In genomic region chr2:199602271-199602895, GRCh38 we compare ENCODE assay signal across 10 cellular contexts.
A peak's percentile ranks its signal among the peaks of the same experiment; 100 is the strongest.
DNase-seq lines count a peak whose midpoint lies in the region; ATAC-seq, FAIRE-seq and TF ChIP-seq lines count a peak whose summit lies in the region.
"Had no signal": no experiment of that assay in that cellular context is flagged by ENCODE, and none has a peak within 500 bp of the region (broad histone marks: within the 10 kb centered on the region; RNA-seq: fewer than 3 reads in every experiment).

No MANE protein-coding gene starts in this region.

- H3K4me1 ChIP-seq in mammary epithelial cell (ENCODE audit: insufficient read depth, low read length) (no peaks in the 10 kb centered on the region), H1 (replicated peaks in 1 of 4; ENCODE audit: control insufficient read depth in 3 of 4, insufficient read depth in 4 of 4, low read length in 3 of 4) (peaks cover 0 to 5% (median 0%) of the 10 kb centered on the region in 4 experiments; a peak in 1 of 7 replicates), PC-9 (replicated peaks; ENCODE audit: insufficient read depth) (no peaks in the 10 kb centered on the region)
- H3K4me1 ChIP-seq: uterus had no signal

- 71% methylated on average over 4 of the region's 6 CpGs for WGBS in mammary epithelial cell (ENCODE audit: low coverage, missing lambda C conversion rate)
- WGBS in H1 (ENCODE audit: extremely low coverage in 1 of 2, insufficient coverage in 1 of 2, insufficient read length in 1 of 2, insufficient replicate concordance in 2 of 2, low coverage in 1 of 2, low lambda C conversion rate in 2 of 2, missing lambda C conversion rate in 1 of 2), 2 experiments, result 45% methylated on average over 6 of the region's 6 CpGs; no CpG with 5 or more reads in 1 of the 2 experiments

- H2BK12ac ChIP-seq in H1 (ENCODE audit: low read depth, low read length), result no peak overlapping the region

- H2AFZ ChIP-seq in mammary epithelial cell (ENCODE audit: low read depth, low read length), result no peak overlapping the region
- H2AFZ ChIP-seq in H1 (ENCODE audit: low read length), result peak overlapping the region; percentile 89; the same call in 1 of the 2 replicates
- H2AFZ ChIP-seq in PC-9, result no peak overlapping the region

- dilution Hi-C loops in mammary epithelial cell (cut with HindIII; ENCODE audit: low sequenced_read_pairs), result no loop called here

- no peak overlapping the region for H2BK15ac ChIP-seq in H1 (ENCODE audit: low read length)

- TF ChIP-seq CTCF in mammary epithelial cell (conservative IDR thresholded peaks at IDR 0.05 in 1 of 2, IDR thresholded peaks at IDR 0.05 in 1 of 2; ENCODE audit: extremely low read depth in 1 of 2, insufficient read depth in 1 of 2, low read depth in 1 of 2, low read length in 2 of 2) (no peak), H1 (IDR thresholded peaks at IDR 0.05; ENCODE audit: control extremely low read depth in 1 of 3, insufficient read depth in 1 of 3, low read depth in 1 of 3, low read length in 3 of 3) (peak; percentile 9 to 56 (median 55)), PC-9 (conservative IDR thresholded peaks at IDR 0.05) (no peak)

- no peak overlapping the region for H2AK5ac ChIP-seq in H1 (ENCODE audit: low read depth, low read length)

- in situ Hi-C loops in T47D (cut with HindIII; ENCODE audit: low pct_unique_long_range_greater_than_20kb, low sequenced_read_pairs), result no loop called here
- in situ Hi-C loops in mammary epithelial cell (cut with MboI; ENCODE audit: low sequenced_read_pairs in 2 of 2), result no loop called here

- H4K20me1 ChIP-seq in mammary epithelial cell (ENCODE audit: insufficient read depth, low read length) (no peaks in the 10 kb centered on the region), H1 (replicated peaks in 1 of 2; ENCODE audit: control insufficient read depth in 1 of 2, insufficient read depth in 2 of 2, low read length in 2 of 2) (no peaks in the 10 kb centered on the region), PC-9 (ENCODE audit: insufficient read depth) (no peaks in the 10 kb centered on the region; the same call in 1 of the 2 replicates)

- no peak for TF ChIP-seq POLR2A in H1 (IDR thresholded peaks at IDR 0.05; ENCODE audit: control extremely low read depth in 1 of 2, low read depth in 2 of 2, low read length in 2 of 2)

- no peak overlapping the region for H4K5ac ChIP-seq in H1 (ENCODE audit: insufficient read length, low read depth, low read length)

- peaks cover 2% of the 10 kb centered on the region; the same call in 1 of the 2 replicates for H3K23me2 ChIP-seq in H1 (ENCODE audit: low read depth, low read length)

- H4K8ac ChIP-seq in H1 (ENCODE audit: extremely low read depth, insufficient read depth, low read length), result no peak overlapping the region

- TF ChIP-seq RAD21 in H1 (IDR thresholded peaks at IDR 0.05 in 1 of 2, conservative IDR thresholded peaks at IDR 0.05 in 1 of 2; ENCODE audit: low read depth in 2 of 2, low read length in 2 of 2), result peak; percentile 45 to 55; a peak in 3 of 4 replicates

- no peak overlapping the region for H3K14ac ChIP-seq in H1 (ENCODE audit: insufficient read length)

- H3K9me2 ChIP-seq in PC-9 (ENCODE audit: insufficient read depth), result no peaks in the 10 kb centered on the region

- BruUV-seq in mammary epithelial cell (replicated peaks; lab: Mats Ljungman, UMichigan) (no TSS peak), PC-9 (replicated peaks; lab: Mats Ljungman, UMichigan) (no TSS peak)

- no peak overlapping the region for H4K91ac ChIP-seq in H1 (replicated peaks; ENCODE audit: insufficient read length, low read length)

- no peak overlapping the region for H3K4me3 ChIP-seq in mammary epithelial cell (replicated peaks in 1 of 3; ENCODE audit: insufficient read depth in 1 of 3, low read depth in 2 of 3, low read length in 3 of 3)
- H3K4me3 ChIP-seq in H1 (ENCODE audit: extremely low read depth in 1 of 4, insufficient read depth in 2 of 4, low read depth in 3 of 4, low read length in 4 of 4), result no peak overlapping the region
- no peak overlapping the region for H3K4me3 ChIP-seq in PC-9
- H3K4me3 ChIP-seq: uterus had no signal

- FAIRE-seq in H1 (lab: Jason Lieb, UNC) (peak; percentile 96), urothelium cell line (lab: Jason Lieb, UNC) (no peak)
- FAIRE-seq: endothelial cell of umbilical vein had no signal

- TF ChIP-seq EP300 in H1 (IDR thresholded peaks at IDR 0.05; ENCODE audit: borderline replicate concordance in 1 of 2, low read depth in 2 of 2, low read length in 2 of 2), result no peak

- H3K9ac ChIP-seq in mammary epithelial cell (ENCODE audit: insufficient read depth, low read length), result no peak overlapping the region
- no peak overlapping the region for H3K9ac ChIP-seq in H1 (replicated peaks in 1 of 4; ENCODE audit: extremely low read depth in 1 of 4, low read depth in 3 of 4, low read length in 3 of 4)

- CTCF ChIA-PET in mammary epithelial cell (lab: Charles Lee; ENCODE audit: low non-redundant PET) (no interaction called here), H1 (lab: Charles Lee; ENCODE audit: partially characterized antibody) (interaction anchor here (0.6 to 2.3 kb wide), 13 partner anchors 8 to 1409 kb away, joined by 3 to 7 read pairs (median 3); no protein-coding TSS in a partner anchor), PC-9 (lab: Charles Lee) (interaction anchor here (0.7 kb wide), 1 partner anchor 578 kb away, joined by 6 read pairs; no protein-coding TSS in a partner anchor)

- no peak overlapping the region for H3K4me2 ChIP-seq in mammary epithelial cell (ENCODE audit: insufficient read depth, low read depth, low read length)
- H3K4me2 ChIP-seq in H1 (ENCODE audit: insufficient read depth in 1 of 2, low read depth in 2 of 2, low read length in 2 of 2), result no peak overlapping the region; a peak in 1 of 4 replicates
- H3K4me2 ChIP-seq in PC-9, result no peak overlapping the region

- no peak overlapping the region for H3K18ac ChIP-seq in H1 (ENCODE audit: extremely low read depth, low read length)

- no peak overlapping the region for H2BK5ac ChIP-seq in H1 (ENCODE audit: low read depth, low read length)

- intact Hi-C loops in mammary epithelial cell (cut with micrococcal nuclease), result no loop called here
- intact Hi-C loops in PC-9 (cut with micrococcal nuclease; ENCODE audit: unreplicated experiment), result no loop called here

- H3K79me1 ChIP-seq in H1 (ENCODE audit: low read depth, low read length), result no peaks in the 10 kb centered on the region

- no peak overlapping the region for H3K23ac ChIP-seq in H1 (ENCODE audit: insufficient read length)

- H3K4ac ChIP-seq in H1 (replicated peaks; ENCODE audit: insufficient read length, low read depth, low read length), result no peak overlapping the region

- no peaks in the 10 kb centered on the region for H3K36me3 ChIP-seq in mammary epithelial cell (ENCODE audit: insufficient read depth, low read length)
- no peaks in the 10 kb centered on the region for H3K36me3 ChIP-seq in H1 (ENCODE audit: control insufficient read depth in 2 of 4, insufficient read depth in 4 of 4, low read length in 3 of 4)
- no peaks in the 10 kb centered on the region for H3K36me3 ChIP-seq in PC-9 (ENCODE audit: low read depth)
- H3K36me3 ChIP-seq: uterus had no signal

- no peak overlapping the region for H2BK20ac ChIP-seq in H1 (ENCODE audit: low read length)

- H3K9me3 ChIP-seq in mammary epithelial cell (replicated peaks; ENCODE audit: insufficient read depth, low read length) (no peaks in the 10 kb centered on the region), H1 (ENCODE audit: insufficient read depth in 2 of 2, low read depth in 1 of 2, low read length in 1 of 2) (no peaks in the 10 kb centered on the region), PC-9 (ENCODE audit: insufficient read depth, low read depth) (no peaks in the 10 kb centered on the region)
- H3K9me3 ChIP-seq: uterus had no signal

- no peak overlapping the region for H3K27ac ChIP-seq in mammary epithelial cell (ENCODE audit: insufficient read depth, low read depth, low read length)
- no peak overlapping the region for H3K27ac ChIP-seq in H1 (ENCODE audit: low read depth, low read length)
- no peak overlapping the region for H3K27ac ChIP-seq in PC-9
- H3K27ac ChIP-seq: uterus had no signal

- POLR2A ChIA-PET in H1 (lab: Charles Lee; ENCODE audit: partially characterized antibody), result no interaction called here
- POLR2A ChIA-PET in PC-9 (lab: Charles Lee; ENCODE audit: unreplicated experiment), result no interaction called here

- no peaks in the 10 kb centered on the region for H3K79me2 ChIP-seq in mammary epithelial cell (ENCODE audit: insufficient read depth, low read length)
- no peaks in the 10 kb centered on the region for H3K79me2 ChIP-seq in H1 (ENCODE audit: control insufficient read depth in 1 of 2, insufficient read depth in 2 of 2, low read length in 2 of 2)
- no peaks in the 10 kb centered on the region for H3K79me2 ChIP-seq in PC-9 (ENCODE audit: low read depth)

- H2BK120ac ChIP-seq in H1 (replicated peaks; ENCODE audit: low read depth, low read length), result no peak overlapping the region

- no peak overlapping the region for H3K56ac ChIP-seq in H1 (replicated peaks; ENCODE audit: insufficient read length, low read depth, low read length)

- ATAC-seq in GM21723 (IDR thresholded peaks at IDR 0.05; ENCODE audit: unreplicated experiment), result no peak

- H3F3A ChIP-seq in PC-9 (ENCODE audit: insufficient read depth, low read depth), result no peaks in the 10 kb centered on the region

- DNase-seq in T47D (ENCODE audit: low read depth in 1 of 2, low spot score in 1 of 2) (peak; percentile 38 to 66), mammary epithelial cell (no peak), NAMALWA (ENCODE audit: low spot score) (peak; percentile 47), H1 (ENCODE audit: low read depth in 1 of 2, low spot score in 2 of 2) (no peak), urothelium cell line (ENCODE audit: low spot score) (peak; percentile 25), GF-D8 (lab: John Stamatoyannopoulos, UW) (no peak), PC-9 (no peak)
- DNase-seq: uterus had no signal

- peaks cover 7% of the 10 kb centered on the region for H3K27me3 ChIP-seq in mammary epithelial cell (ENCODE audit: insufficient read depth, low read length)
- peaks cover 1 to 14% (median 12%) of the 10 kb centered on the region in 4 experiments for H3K27me3 ChIP-seq in H1 (replicated peaks in 1 of 4; ENCODE audit: control insufficient read depth in 3 of 4, extremely low read depth in 1 of 4, insufficient read depth in 3 of 4, low read length in 3 of 4)
- H3K27me3 ChIP-seq in PC-9 (ENCODE audit: insufficient read depth, low read depth), result peaks cover 13% of the 10 kb centered on the region; the same call in 1 of the 2 replicates
- H3K27me3 ChIP-seq: uterus had no signal

TF ChIP-seq in H1, 55 proteins besides CTCF, POLR2A, EP300 and RAD21:
- no peak for TF ChIP-seq BRCA1 (IDR thresholded peaks at IDR 0.05; ENCODE audit: low read depth, low read length)
- TF ChIP-seq JUN (IDR thresholded peaks at IDR 0.05; ENCODE audit: low read depth, low read length), result no peak
- TF ChIP-seq FOSL1 (IDR thresholded peaks at IDR 0.05; ENCODE audit: insufficient read depth, low read depth, low read length), result no peak
- no peak for TF ChIP-seq SAP30 (IDR thresholded peaks at IDR 0.05; ENCODE audit: insufficient read depth, insufficient replicate concordance, low read length)

Comparison
In these comparisons a context has a peak if more than half of its experiments do, and no peak if none do; other contexts are left out.
1. DNase-seq: peak in T47D (2 of 2), NAMALWA (single experiment) and urothelium cell line (single experiment); none in mammary epithelial cell (single experiment), H1 (0 of 2), GF-D8 (single experiment) and PC-9 (0 of 2).
2. CTCF ChIP-seq: peak in H1 (3 of 3); none in mammary epithelial cell (0 of 2) and PC-9 (single experiment).